ENCODE assay signal across 8 cellular contexts in genomic region chr11:134207538-134208239, GRCh38. TPM values are rescaled to one million over a fixed set of nuclear protein-coding genes. Genes with fewer than 3 reads are reported as not detected.
DNase-seq lines count a peak whose midpoint lies in the region; ATAC-seq and TF ChIP-seq lines count a peak whose summit lies in the region.

No MANE protein-coding gene starts in this region.

- H3K9ac ChIP-seq in colonic mucosa (ENCODE audit: low read depth in 2 of 2, low read length in 2 of 2) (no peak overlapping the region), neural progenitor cell (no peak overlapping the region)

- H4K20me1 ChIP-seq in neural progenitor cell (ENCODE audit: low read depth), result peaks cover 29% of the 10 kb centered on the region

- DNase-seq in activated gamma-delta T cell treated with Interleukin-2 at 50 U/mL for 16 hours (peak; percentile 65), activated gamma-delta T cell (lab: John Stamatoyannopoulos, UW) (no peak), colonic mucosa (peak; percentile 44), neural progenitor cell (ENCODE audit: low spot score) (peak; percentile 43), C1 segment of cervical spinal cord (lab: John Stamatoyannopoulos, UW) (no peak), cortex of kidney (lab: John Stamatoyannopoulos, UW) (no peak)
- peak; percentile 67 for DNase-seq in activated CD4-positive, CD25-positive, alpha-beta regulatory T cell treated with anti-CD3 and anti-CD28 coated beads, Interleukin-2, amount 50 U/mL, for 72 hours

- no peak overlapping the region for H3K4me3 Mint-ChIP-seq in neural progenitor cell

- H3K4me1 Mint-ChIP-seq in neural progenitor cell, result no peaks in the 10 kb centered on the region

- H3K9me3 ChIP-seq in colonic mucosa, result no peaks in the 10 kb centered on the region
- no peaks in the 10 kb centered on the region for H3K9me3 ChIP-seq in neural progenitor cell (ENCODE audit: low read depth)

- H3K27me3 ChIP-seq in colonic mucosa (no peaks in the 10 kb centered on the region), neural progenitor cell (no peaks in the 10 kb centered on the region)

- H3K36me3 Mint-ChIP-seq in neural progenitor cell, result peaks cover 31% of the 10 kb centered on the region

- no peaks in the 10 kb centered on the region for H3K9me3 Mint-ChIP-seq in neural progenitor cell

- no peak overlapping the region for H3K27ac Mint-ChIP-seq in neural progenitor cell

- H3K27ac ChIP-seq in colonic mucosa (no peak overlapping the region), neural progenitor cell (no peak overlapping the region)

- H2AFZ ChIP-seq in neural progenitor cell (replicated peaks), result no peak overlapping the region

- H3K4me3 ChIP-seq in colonic mucosa (no peak overlapping the region), neural progenitor cell (no peak overlapping the region)

- peak; percentile 83 for TF ChIP-seq CTCF in colonic mucosa (IDR thresholded peaks at IDR 0.05)
- peak; percentile 77 for TF ChIP-seq CTCF in neural progenitor cell (IDR thresholded peaks at IDR 0.05)

- peaks cover 3% of the 10 kb centered on the region for H3K27me3 Mint-ChIP-seq in neural progenitor cell (ENCODE audit: insufficient read depth, low read depth)

- H3K4me1 ChIP-seq in colonic mucosa (no peaks in the 10 kb centered on the region), neural progenitor cell (no peaks in the 10 kb centered on the region)

- H3K36me3 ChIP-seq in colonic mucosa (peaks cover 11% of the 10 kb centered on the region), neural progenitor cell (peaks cover 32% of the 10 kb centered on the region)

- H3F3A ChIP-seq in neural progenitor cell (ENCODE audit: low read depth), result peaks cover 3% of the 10 kb centered on the region

- no peak for ATAC-seq in HG03039 (IDR thresholded peaks at IDR 0.05; ENCODE audit: unreplicated experiment)

- peaks cover 26% of the 10 kb centered on the region for H3K79me2 ChIP-seq in neural progenitor cell (ENCODE audit: low read depth)

- H3K4me2 ChIP-seq in neural progenitor cell, result no peak overlapping the region

- intact Hi-C loops in colonic mucosa (cut with DNase I), result no loop called here

RNA-seq across cellular contexts. Expression of gene NCAPD3, which starts 16.1 kb away (rescaled TPM):
- total RNA-seq in colonic mucosa (10 to 100 TPM; 12.9 to 45.0 TPM), neural progenitor cell (ENCODE audit: low replicate concordance) (41.0 and 45.0 TPM in 2 replicates)

RNA-seq across cellular contexts. Expression of gene VPS26B, which starts 16.8 kb away (rescaled TPM):
- total RNA-seq in colonic mucosa (10 to 100 TPM; 41.4 to 47.4 TPM), neural progenitor cell (ENCODE audit: low replicate concordance) (17.6 and 19.5 TPM in 2 replicates)

RNA-seq across cellular contexts. Expression of gene THYN1, which starts 45.5 kb away (rescaled TPM):
- 10 to 100 TPM; 36.5 to 38.2 TPM for total RNA-seq in colonic mucosa
- total RNA-seq in neural progenitor cell (ENCODE audit: low replicate concordance), result 76.0 and 109 TPM in 2 replicates

RNA-seq across cellular contexts. Expression of gene ACAD8, which starts 45.7 kb away (rescaled TPM):
- total RNA-seq in colonic mucosa (10 to 100 TPM; 27.5 to 30.2 TPM), neural progenitor cell (ENCODE audit: low replicate concordance) (34.5 and 48.4 TPM in 2 replicates)

Comparison
In these comparisons a context has a peak if more than half of its experiments do, and no peak if none do; other contexts are left out.
1. DNase-seq: peak in activated gamma-delta T cell treated with Interleukin-2 at 50 U/mL for 16 hours (single experiment), activated CD4-positive, CD25-positive, alpha-beta regulatory T cell treated with anti-CD3 and anti-CD28 coated beads, Interleukin-2, amount 50 U/mL, for 72 hours (single experiment), colonic mucosa (single experiment) and neural progenitor cell (single experiment); none in activated gamma-delta T cell (single experiment), C1 segment of cervical spinal cord (0 of 14) and cortex of kidney (single experiment).